Comparison of ENCODE assay signal across 9 cellular contexts in the genomic region with DNA sequence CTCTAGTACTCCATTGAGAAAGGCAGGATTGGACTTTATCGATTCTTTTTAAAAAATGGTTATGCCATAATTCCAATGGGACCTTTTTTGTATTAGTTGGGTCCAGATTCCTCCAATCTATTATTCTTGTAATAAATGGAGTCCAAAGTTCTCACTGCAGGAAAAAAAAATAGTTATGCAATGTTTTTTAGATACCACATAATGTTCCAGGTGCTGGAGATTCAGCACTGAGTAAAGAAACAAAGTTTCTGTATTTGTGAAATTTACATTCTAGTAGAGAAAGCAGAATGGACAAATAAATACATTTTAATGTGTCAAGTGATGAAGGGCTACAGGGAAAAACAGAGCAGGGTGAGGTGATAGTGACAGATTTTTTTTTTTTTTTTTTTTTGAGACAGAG.
"Had no signal": no experiment of that assay in that cellular context is flagged by ENCODE, and none has a peak within 500 bp of the region (broad histone marks: within the 10 kb centered on the region; RNA-seq: fewer than 3 reads in every experiment).

No MANE protein-coding gene starts in this region.

- DNase-seq: H9, HCEC 1CT, IMR-90, KG1 had no signal

- ATAC-seq: GM23338, K562 had no signal

- H3K27ac ChIP-seq: HL-60 had no signal

- H3K4me2 ChIP-seq: GM23338 had no signal

- FAIRE-seq: H1, H54, K562 had no signal

- H3K4me3 ChIP-seq: GM23338, K562 had no signal
